9 cellular contexts compared by ENCODE assay signal in the genomic region with DNA sequence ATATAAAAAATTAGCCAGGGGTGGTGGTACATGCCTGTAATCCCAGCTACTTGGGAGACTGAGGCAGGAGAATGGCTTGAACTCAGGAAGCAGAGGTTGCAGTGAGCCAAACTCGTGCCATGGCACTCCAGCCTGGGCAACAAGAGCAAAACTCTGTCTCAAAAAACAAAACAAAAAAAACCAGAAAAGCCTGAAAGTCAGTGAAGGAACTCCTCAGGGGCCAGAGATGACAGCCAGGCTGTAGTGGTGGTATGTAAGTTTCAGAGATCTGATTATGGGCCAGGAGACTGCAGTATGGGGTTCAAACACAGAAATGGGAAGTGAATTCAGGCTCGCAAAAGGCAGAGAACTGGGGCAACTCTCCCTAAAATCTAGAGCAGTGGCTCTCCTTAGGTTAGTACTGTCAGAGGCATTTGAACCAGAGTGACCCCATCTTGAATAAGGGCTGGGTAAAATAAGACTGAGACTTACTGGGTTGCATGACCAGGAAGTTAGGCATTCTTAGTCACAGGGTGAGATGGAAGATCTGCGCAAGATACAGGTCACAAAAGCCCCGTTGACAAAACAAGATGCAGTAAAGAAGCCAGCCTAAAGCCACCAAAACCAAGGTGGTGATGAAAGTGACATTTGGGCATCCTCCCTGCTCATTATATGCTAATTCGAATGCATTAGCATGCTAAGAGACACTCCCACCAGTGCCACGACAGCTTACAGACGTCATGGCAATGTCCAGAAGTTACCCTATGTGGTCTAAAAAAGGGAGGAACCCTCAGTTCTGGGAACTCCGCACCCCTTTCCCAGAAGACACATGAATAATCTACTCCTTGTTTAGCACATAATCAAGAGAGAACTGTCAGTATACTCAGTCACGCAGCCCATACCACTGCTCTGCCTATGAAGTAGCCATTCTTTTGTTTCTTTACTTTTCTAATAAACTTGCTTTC.
DNase-seq lines count a peak whose midpoint lies in the region; ATAC-seq and TF ChIP-seq lines count a peak whose summit lies in the region.
"Had no signal": no experiment of that assay in that cellular context is flagged by ENCODE, and none has a peak within 500 bp of the region (broad histone marks: within the 10 kb centered on the region; RNA-seq: fewer than 3 reads in every experiment).

No MANE protein-coding gene starts in this region.

- no peak overlapping the region for H3K27ac ChIP-seq in foreskin keratinocyte

- no peak for TF ChIP-seq CTCF in foreskin keratinocyte (conservative IDR thresholded peaks at IDR 0.05)

- ATAC-seq in left lobe of liver (peak; percentile 13), foreskin keratinocyte (no peak), GM21529 (IDR thresholded peaks at IDR 0.05; ENCODE audit: unreplicated experiment) (no peak)
- ATAC-seq in stimulated activated naive CD8-positive, alpha-beta T cell treated with anti-CD3 and anti-CD28 coated beads, Interleukin-15, Interleukin-2, amounts not matched to agents 100 U/mL and 50 U/mL, for 24 hours = peak; percentile 88
- ATAC-seq: left cardiac atrium had no signal

- peak; percentile 7 for DNase-seq in activated gamma-delta T cell treated with Interleukin-2 at 50 U/mL for 16 hours
- DNase-seq in activated gamma-delta T cell (lab: John Stamatoyannopoulos, UW) = no peak
- DNase-seq in activated CD8-positive, alpha-beta memory T cell treated with anti-CD3 and anti-CD28 coated beads, Interleukin-2, amount 50 U/mL, for 24 hours (ENCODE audit: extremely low read depth) = peak; percentile 13
- DNase-seq in left lobe of liver (ENCODE audit: low spot score) = no peak
- peak; percentile 68 for DNase-seq in stimulated activated naive CD8-positive, alpha-beta T cell treated with anti-CD3 and anti-CD28 coated beads, Interleukin-15, Interleukin-2, amounts not matched to agents 100 U/mL and 50 U/mL, for 24 hours
- no peak for DNase-seq in foreskin keratinocyte
- DNase-seq in NCI-H2107 (lab: John Stamatoyannopoulos, UW) = no peak
- DNase-seq: left cardiac atrium had no signal

- no peaks in the 10 kb centered on the region for H3K4me1 ChIP-seq in foreskin keratinocyte

- no peaks in the 10 kb centered on the region for H3K27me3 ChIP-seq in foreskin keratinocyte

Comparison
In these comparisons a context has a peak if more than half of its experiments do, and no peak if none do; other contexts are left out.
1. DNase-seq: peak in activated gamma-delta T cell treated with Interleukin-2 at 50 U/mL for 16 hours (single experiment), activated CD8-positive, alpha-beta memory T cell treated with anti-CD3 and anti-CD28 coated beads, Interleukin-2, amount 50 U/mL, for 24 hours (single experiment) and stimulated activated naive CD8-positive, alpha-beta T cell treated with anti-CD3 and anti-CD28 coated beads, Interleukin-15, Interleukin-2, amounts not matched to agents 100 U/mL and 50 U/mL, for 24 hours (single experiment); none in activated gamma-delta T cell (single experiment), left lobe of liver (single experiment), foreskin keratinocyte (0 of 2) and NCI-H2107 (single experiment).
2. ATAC-seq: peak in left lobe of liver (single experiment) and stimulated activated naive CD8-positive, alpha-beta T cell treated with anti-CD3 and anti-CD28 coated beads, Interleukin-15, Interleukin-2, amounts not matched to agents 100 U/mL and 50 U/mL, for 24 hours (single experiment); none in foreskin keratinocyte (single experiment) and GM21529 (single experiment).